ENCODE assay signal across 20 cellular contexts in the genomic region with DNA sequence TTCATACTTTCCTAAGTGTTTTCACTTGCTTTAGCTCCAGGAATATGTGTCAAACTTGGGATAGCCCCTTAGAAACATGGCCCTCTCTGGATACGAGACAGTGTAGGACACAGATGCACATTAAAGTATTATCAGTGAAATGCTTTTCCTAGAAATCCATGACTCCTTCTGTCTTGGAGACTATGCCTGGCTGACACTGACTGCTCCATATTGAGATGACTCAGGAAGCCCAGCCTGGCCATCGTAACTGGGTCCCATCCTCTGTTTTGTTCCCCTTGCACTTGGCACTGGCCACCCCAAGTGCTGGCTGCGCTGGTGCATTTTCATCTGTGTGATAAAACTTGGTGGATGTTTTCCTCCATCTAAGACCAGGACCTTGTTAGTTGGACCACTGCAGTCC.
DNase-seq lines count a peak whose midpoint lies in the region; ATAC-seq and TF ChIP-seq lines count a peak whose summit lies in the region.
"Had no signal": no experiment of that assay in that cellular context is flagged by ENCODE, and none has a peak within 500 bp of the region (broad histone marks: within the 10 kb centered on the region; RNA-seq: fewer than 3 reads in every experiment).

No MANE protein-coding gene starts in this region.

- H3K27me3 Mint-ChIP-seq in Caco-2 (ENCODE audit: insufficient read depth, unreplicated experiment), result no peaks in the 10 kb centered on the region

- H3K4me1 ChIP-seq in mammary epithelial cell (ENCODE audit: insufficient read depth, low read length), result no peaks in the 10 kb centered on the region
- peaks cover 16% of the 10 kb centered on the region for H3K4me1 ChIP-seq in hepatocyte (ENCODE audit: insufficient read depth)
- peaks cover 5 to 48% (median 14%) of the 10 kb centered on the region in 4 donors for H3K4me1 ChIP-seq in stomach
- no peaks in the 10 kb centered on the region for H3K4me1 ChIP-seq in A673 (ENCODE audit: insufficient read depth, low read length, poor library complexity, severe bottlenecking)
- no peaks in the 10 kb centered on the region for H3K4me1 ChIP-seq in Caco-2
- H3K4me1 ChIP-seq in testis, result peaks cover 7% of the 10 kb centered on the region

- TF ChIP-seq CTCF in mammary epithelial cell (conservative IDR thresholded peaks at IDR 0.05 in 1 of 2, IDR thresholded peaks at IDR 0.05 in 1 of 2; ENCODE audit: extremely low read depth in 1 of 2, insufficient read depth in 1 of 2, low read depth in 1 of 2, low read length in 2 of 2), result no peak
- no peak for TF ChIP-seq CTCF in hepatocyte (IDR thresholded peaks at IDR 0.05; ENCODE audit: poor library complexity)
- no peak for TF ChIP-seq CTCF in stomach (IDR thresholded peaks at IDR 0.05)
- no peak for TF ChIP-seq CTCF in A673 (conservative IDR thresholded peaks at IDR 0.05; ENCODE audit: low read depth, low read length)
- no peak for TF ChIP-seq CTCF in Caco-2 (IDR thresholded peaks at IDR 0.05; ENCODE audit: insufficient read depth in 1 of 2, low read depth in 1 of 2, low read length in 1 of 2, severe bottlenecking in 1 of 2, unreplicated experiment in 1 of 2)
- no peak for TF ChIP-seq CTCF in testis (IDR thresholded peaks at IDR 0.05)

- POLR2A ChIA-PET in A673 (lab: Charles Lee; ENCODE audit: low non-redundant PET) (no interaction called here), Caco-2 (lab: Charles Lee) (no interaction called here)

- 100% methylated on average over 2 of the region's 3 CpGs for WGBS in mammary epithelial cell (ENCODE audit: low coverage, missing lambda C conversion rate)
- 80% methylated on average over 3 of the region's 3 CpGs for WGBS in hepatocyte (ENCODE audit: low lambda C conversion rate, missing lambda C conversion rate)
- 51 to 91% (median 86%) methylated on average over 3 of the region's 3 CpGs for WGBS in stomach, 5 donors
- 68 to 81% methylated on average over 3 of the region's 3 CpGs for WGBS in testis, 2 donors

- H3K4me1 Mint-ChIP-seq in Caco-2 (ENCODE audit: low read depth, unreplicated experiment), result no peaks in the 10 kb centered on the region
- H3K4me1 Mint-ChIP-seq: activated CD4-positive, alpha-beta T cell treated with anti-CD3 and anti-CD28 coated beads, Interleukin-2, amount 10 ng/mL, durations not matched to agents 7 days and 5 days; naive B cell had no signal

- H3K79me2 ChIP-seq in mammary epithelial cell (ENCODE audit: insufficient read depth, low read length) (no peaks in the 10 kb centered on the region), hepatocyte (peaks cover 45% of the 10 kb centered on the region)

- no peak overlapping the region for H3K27ac Mint-ChIP-seq in Caco-2 (ENCODE audit: unreplicated experiment)
- H3K27ac Mint-ChIP-seq: activated CD4-positive, alpha-beta T cell treated with anti-CD3 and anti-CD28 coated beads, Interleukin-2, amount 10 ng/mL, durations not matched to agents 7 days and 5 days; naive B cell had no signal

- TF ChIP-seq POLR2A in stomach (IDR thresholded peaks at IDR 0.05), result no peak
- no peak for TF ChIP-seq POLR2A in testis (IDR thresholded peaks at IDR 0.05)

- CTCF ChIA-PET in mammary epithelial cell (lab: Charles Lee; ENCODE audit: low non-redundant PET) (no interaction called here), A673 (lab: Charles Lee) (no interaction called here), Caco-2 (lab: Charles Lee) (no interaction called here)

- H4K20me1 ChIP-seq in mammary epithelial cell (ENCODE audit: insufficient read depth, low read length) (no peaks in the 10 kb centered on the region), hepatocyte (ENCODE audit: insufficient read depth, poor library complexity, severe bottlenecking) (peaks cover 9% of the 10 kb centered on the region)

- H3K9ac ChIP-seq in mammary epithelial cell (ENCODE audit: insufficient read depth, low read length), result no peak overlapping the region
- H3K9ac ChIP-seq: KMS-11 had no signal

- dilution Hi-C loops in mammary epithelial cell (cut with HindIII; ENCODE audit: low sequenced_read_pairs), result no loop called here

- H3K9me2 ChIP-seq in hepatocyte (replicated peaks; ENCODE audit: insufficient read depth), result no peaks in the 10 kb centered on the region

- H3K4me3 ChIP-seq in mammary epithelial cell (replicated peaks in 1 of 3; ENCODE audit: insufficient read depth in 1 of 3, low read depth in 2 of 3, low read length in 3 of 3) (no peak overlapping the region), hepatocyte (no peak overlapping the region), stomach (no peak overlapping the region), A673 (ENCODE audit: low read depth, low read length, poor library complexity, severe bottlenecking) (no peak overlapping the region), Caco-2 (ENCODE audit: low read depth, low read length) (no peak overlapping the region), testis (no peak overlapping the region)
- H3K4me3 ChIP-seq: spleen, tibial nerve had no signal

- no peak for TF ChIP-seq EP300 in stomach (IDR thresholded peaks at IDR 0.05)

- H2AFZ ChIP-seq in mammary epithelial cell (ENCODE audit: low read depth, low read length) (no peak overlapping the region), hepatocyte (no peak overlapping the region)

- H3K27ac ChIP-seq in mammary epithelial cell (ENCODE audit: insufficient read depth, low read depth, low read length) (no peak overlapping the region), hepatocyte (peak overlapping the region; percentile 53), stomach (peak overlapping the region; percentile 56 to 85 (median 74)), A673 (ENCODE audit: low read depth, low read length, poor library complexity, severe bottlenecking) (no peak overlapping the region), testis (no peak overlapping the region)
- H3K27ac ChIP-seq: KMS-11, RWPE1, spleen had no signal

- H3K9me3 ChIP-seq in mammary epithelial cell (replicated peaks; ENCODE audit: insufficient read depth, low read length), result no peaks in the 10 kb centered on the region
- H3K9me3 ChIP-seq in hepatocyte (ENCODE audit: low read depth), result no peaks in the 10 kb centered on the region
- no peaks in the 10 kb centered on the region for H3K9me3 ChIP-seq in stomach
- no peaks in the 10 kb centered on the region for H3K9me3 ChIP-seq in A673 (ENCODE audit: low read depth, low read length, poor library complexity, severe bottlenecking)
- H3K9me3 ChIP-seq in Caco-2, result no peaks in the 10 kb centered on the region
- H3K9me3 ChIP-seq in testis, result no peaks in the 10 kb centered on the region
- H3K9me3 ChIP-seq: tibial nerve had no signal

- H3K27me3 ChIP-seq in mammary epithelial cell (ENCODE audit: insufficient read depth, low read length) (no peaks in the 10 kb centered on the region), hepatocyte (no peaks in the 10 kb centered on the region), stomach (no peaks in the 10 kb centered on the region), A673 (replicated peaks; ENCODE audit: insufficient read depth, low read depth, low read length, poor library complexity) (no peaks in the 10 kb centered on the region), Caco-2 (replicated peaks; ENCODE audit: control insufficient read depth, insufficient read depth, low read length) (no peaks in the 10 kb centered on the region), testis (no peaks in the 10 kb centered on the region)
- H3K27me3 ChIP-seq: tibial nerve had no signal

- DNase-seq in EL (peak; percentile 49), mammary epithelial cell (no peak), hepatocyte (ENCODE audit: low spot score) (no peak), stomach (no peak), A673 (ENCODE audit: low spot score) (no peak), Caco-2 (no peak), testis (no peak)
- DNase-seq: activated CD4-positive, alpha-beta T cell treated with anti-CD3 and anti-CD28 coated beads, Interleukin-2, amount 10 ng/mL, durations not matched to agents 7 days and 5 days; activated naive CD4-positive, alpha-beta T cell; cortex of kidney; naive B cell; NCI-H1048; NCI-H2029 treated with DMSO at 0.1 percent for 48 hours; NCI-H524; spleen; SW 1271 had no signal

- no peaks in the 10 kb centered on the region for H3K36me3 Mint-ChIP-seq in Caco-2 (ENCODE audit: insufficient read depth, unreplicated experiment)

- no peaks in the 10 kb centered on the region for H3K9me3 Mint-ChIP-seq in Caco-2 (ENCODE audit: unreplicated experiment)
- H3K9me3 Mint-ChIP-seq: activated CD4-positive, alpha-beta T cell treated with anti-CD3 and anti-CD28 coated beads, Interleukin-2, amount 10 ng/mL, durations not matched to agents 7 days and 5 days had no signal

- H3K36me3 ChIP-seq in mammary epithelial cell (ENCODE audit: insufficient read depth, low read length) (no peaks in the 10 kb centered on the region), hepatocyte (replicated peaks; ENCODE audit: insufficient read depth, low read depth) (no peaks in the 10 kb centered on the region), stomach (no peaks in the 10 kb centered on the region), A673 (ENCODE audit: insufficient read depth, low read length, poor library complexity, severe bottlenecking) (no peaks in the 10 kb centered on the region), Caco-2 (ENCODE audit: control insufficient read depth, insufficient read depth, low read length) (no peaks in the 10 kb centered on the region), testis (ENCODE audit: low read depth, missing control alignments) (no peaks in the 10 kb centered on the region)
- H3K36me3 ChIP-seq: spleen, tibial nerve had no signal

- ATAC-seq in HG03342 (IDR thresholded peaks at IDR 0.05; ENCODE audit: unreplicated experiment), result no peak

- intact Hi-C loops in mammary epithelial cell (cut with micrococcal nuclease), result no loop called here
- intact Hi-C loops in stomach (cut with DNase I; ENCODE audit: low total_unique reads), result no loop called here
- intact Hi-C loops in A673 (cut with micrococcal nuclease; ENCODE audit: unreplicated experiment), result no loop called here
- intact Hi-C loops in Caco-2 (cut with micrococcal nuclease; ENCODE audit: unreplicated experiment), result no loop called here
- intact Hi-C loops in testis (cut with DNase I; ENCODE audit: low total_unique reads), result no loop called here

- peak overlapping the region; percentile 19 for H3K4me2 ChIP-seq in mammary epithelial cell (ENCODE audit: insufficient read depth, low read depth, low read length)
- H3K4me2 ChIP-seq in hepatocyte, result no peak overlapping the region
- H3K4me2 ChIP-seq: KMS-11 had no signal

- in situ Hi-C loops in mammary epithelial cell (cut with MboI; ENCODE audit: low sequenced_read_pairs in 2 of 2), result loop anchor here in 1 of 2 donors (10.0 kb wide), 1 partner anchor 315 kb away; no protein-coding TSS in a partner anchor

- H3K4me3 Mint-ChIP-seq in Caco-2 (ENCODE audit: unreplicated experiment), result no peak overlapping the region
- H3K4me3 Mint-ChIP-seq: activated CD4-positive, alpha-beta T cell treated with anti-CD3 and anti-CD28 coated beads, Interleukin-2, amount 10 ng/mL, durations not matched to agents 7 days and 5 days; naive B cell had no signal

- BruUV-seq in mammary epithelial cell (replicated peaks; lab: Mats Ljungman, UMichigan) (no TSS peak), A673 (replicated peaks; lab: Mats Ljungman, UMichigan) (no TSS peak), Caco-2 (replicated peaks; lab: Mats Ljungman, UMichigan) (no TSS peak)

Comparison
In these comparisons a context has a peak if more than half of its experiments do, and no peak if none do; other contexts are left out.
1. H3K27ac ChIP-seq: peak in hepatocyte (single experiment) and stomach (5 of 5); none in mammary epithelial cell (single experiment), A673 (single experiment) and testis (0 of 2).